16 cellular contexts compared by ENCODE assay signal in genomic region chr5:169696621-169697517, GRCh38. TPM values are rescaled to one million over a fixed set of nuclear protein-coding genes. Genes with fewer than 3 reads are reported as not detected.
A peak's percentile ranks its signal among the peaks of the same experiment; 100 is the strongest.
DNase-seq lines count a peak whose midpoint lies in the region; TF ChIP-seq lines count a peak whose summit lies in the region.
"Had no signal": no experiment of that assay in that cellular context is flagged by ENCODE, and none has a peak within 500 bp of the region (broad histone marks: within the 10 kb centered on the region; RNA-seq: fewer than 3 reads in every experiment).

No MANE protein-coding gene starts in this region.

- intact Hi-C loops in lower leg skin (cut with DNase I; ENCODE audit: low total_unique reads): no loop called here

- H3K4me1 ChIP-seq in osteoblast (ENCODE audit: insufficient read depth, low read length): peaks cover 36% of the 10 kb centered on the region

- H3K4me2 ChIP-seq in osteoblast (ENCODE audit: insufficient read depth, low read length): peak overlapping the region; percentile 71

- H3K9me3 ChIP-seq in osteoblast (ENCODE audit: low read depth, low read length): no peaks in the 10 kb centered on the region

- H3K4me3 ChIP-seq in cardiac fibroblast (replicated peaks in 1 of 2; ENCODE audit: low read depth in 2 of 2, low read length in 2 of 2) (no peak overlapping the region), osteoblast (ENCODE audit: insufficient read depth, low read length) (peak overlapping the region; percentile 25), lower leg skin (ENCODE audit: low read depth, poor library complexity, severe bottlenecking) (no peak overlapping the region)

- no peaks in the 10 kb centered on the region for H3K27me3 ChIP-seq in osteoblast (ENCODE audit: insufficient read depth, low read length)

- H3K27ac ChIP-seq in osteoblast (ENCODE audit: low read depth, low read length): peak overlapping the region; percentile 95

- H3K36me3 ChIP-seq in osteoblast (ENCODE audit: insufficient read depth, low read length): no peaks in the 10 kb centered on the region

- H3K79me2 ChIP-seq in osteoblast (ENCODE audit: insufficient read depth, low read length): no peaks in the 10 kb centered on the region

- TF ChIP-seq POLR2A in lower leg skin (IDR thresholded peaks at IDR 0.05): no peak

- TF ChIP-seq CTCF in cardiac fibroblast (IDR thresholded peaks at IDR 0.05; ENCODE audit: low read depth, low read length): no peak
- TF ChIP-seq CTCF in osteoblast (IDR thresholded peaks at IDR 0.05; ENCODE audit: extremely low read depth, low read depth, low read length): no peak
- no peak for TF ChIP-seq CTCF in lower leg skin (IDR thresholded peaks at IDR 0.05)

- 81 to 84% methylated on average over 6 of the region's 6 CpGs for WGBS in lower leg skin, 2 donors

- peak; percentile 51 for DNase-seq in EH (ENCODE audit: low read depth)
- DNase-seq in NCI-H69 (lab: John Stamatoyannopoulos, UW): peak; percentile 40
- DNase-seq in cardiac fibroblast (ENCODE audit: low read depth in 2 of 2): peak; percentile 58 to 85
- no peak for DNase-seq in osteoblast (ENCODE audit: insufficient read length, low spot score, missing footprints)
- DNase-seq in NCI-H526 treated with DMSO at 0.1 percent for 48 hours (lab: John Stamatoyannopoulos, UW): no peak
- no peak for DNase-seq in DMS79 treated with DMSO at 0.1 percent for 48 hours (lab: John Stamatoyannopoulos, UW)
- no peak for DNase-seq in lower leg skin (ENCODE audit: low spot score in 2 of 2)
- no peak for DNase-seq in stimulated activated naive CD4-positive, alpha-beta T cell treated with Interleukin-2 at 50 U/mL for 16 hours (lab: John Stamatoyannopoulos, UW)
- DNase-seq: activated CD4-positive, CD25-positive, alpha-beta regulatory T cell treated with anti-CD3 and anti-CD28 coated beads, Interleukin-2, amount 50 U/mL, for 72 hours; activated naive CD4-positive, alpha-beta T cell treated with anti-CD3 and anti-CD28 coated beads, Interleukin-2, amount 50 U/mL, for 16 hours; caudate nucleus; CD8-positive, alpha-beta memory T cell; MV-4-11; naive thymus-derived CD4-positive, alpha-beta T cell; stimulated activated CD4-positive, alpha-beta T cell treated with anti-CD3 and anti-CD28 coated beads, Interleukin-4, amount 100 ng/mL, for 1 hour; T-helper 2 cell had no signal

- peak overlapping the region; percentile 34 for H2AFZ ChIP-seq in osteoblast (ENCODE audit: low read length)

- no peaks in the 10 kb centered on the region for H4K20me1 ChIP-seq in osteoblast (ENCODE audit: insufficient read depth, low read length)

RNA-seq across cellular contexts. Expression of gene DOCK2, which starts 59.8 kb away (rescaled TPM):
- 2.7 and 6.2 TPM in 2 replicates for total RNA-seq in osteoblast
- 1 to 10 TPM; 3.1 to 3.9 (median 3.3) TPM for total RNA-seq in lower leg skin

Comparison
In these comparisons a context has a peak if more than half of its experiments do, and no peak if none do; other contexts are left out.
1. DNase-seq: peak in EH (single experiment), NCI-H69 (single experiment) and cardiac fibroblast (2 of 2); none in osteoblast (single experiment), NCI-H526 treated with DMSO at 0.1 percent for 48 hours (single experiment), DMS79 treated with DMSO at 0.1 percent for 48 hours (single experiment), lower leg skin (0 of 2) and stimulated activated naive CD4-positive, alpha-beta T cell treated with Interleukin-2 at 50 U/mL for 16 hours (single experiment).